In genomic region chr7:129768614-129769399, GRCh38 we compare ENCODE assay signal across 1 cellular context.
TF ChIP-seq lines count a peak whose summit lies in the region.

No MANE protein-coding gene starts in this region.

TF ChIP-seq in K562, 482 proteins besides CTCF, POLR2A, EP300 and RAD21 (continued from another document and continues in another):
- TF ChIP-seq MLLT1 (IDR thresholded peaks at IDR 0.05) = peak in 1 of 2 experiments; percentile 79; a peak in 2 of 4 replicates
- TF ChIP-seq POLR2H (tag; IDR thresholded peaks at IDR 0.05; ENCODE audit: low read depth) = no peak
- no peak for TF ChIP-seq ZNF707 (CRISPR knock-in tag; conservative IDR thresholded peaks at IDR 0.05)
- TF ChIP-seq ZNF24 (IDR thresholded peaks at IDR 0.05) = 0 out of 2 replicates have a peak, but pooled peaks have one; percentile 46
- TF ChIP-seq ESRRB (CRISPR knock-in tag; IDR thresholded peaks at IDR 0.05; ENCODE audit: borderline replicate concordance) = no peak
- TF ChIP-seq, protein P1, sequence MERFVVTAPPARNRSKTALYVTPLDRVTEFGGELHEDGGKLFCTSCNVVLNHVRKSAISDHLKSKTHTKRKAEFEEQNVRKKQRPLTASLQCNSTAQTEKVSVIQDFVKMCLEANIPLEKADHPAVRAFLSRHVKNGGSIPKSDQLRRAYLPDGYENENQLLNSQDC (CRISPR knock-in tag; IDR thresholded peaks at IDR 0.05) = 0 out of 2 replicates have a peak, but pooled peaks have one; percentile 1
- TF ChIP-seq ZC3H8 (IDR thresholded peaks at IDR 0.05) = no peak
- TF ChIP-seq IFI16 (CRISPR knock-in tag; IDR thresholded peaks at IDR 0.05) = no peak
- TF ChIP-seq COPS2 (conservative IDR thresholded peaks at IDR 0.05) = no peak
- TF ChIP-seq ZKSCAN8 (CRISPR knock-in tag; IDR thresholded peaks at IDR 0.05) = no peak
- TF ChIP-seq CHD1 (IDR thresholded peaks at IDR 0.05; ENCODE audit: low read length) = peak; percentile 70
- TF ChIP-seq, protein P2, sequence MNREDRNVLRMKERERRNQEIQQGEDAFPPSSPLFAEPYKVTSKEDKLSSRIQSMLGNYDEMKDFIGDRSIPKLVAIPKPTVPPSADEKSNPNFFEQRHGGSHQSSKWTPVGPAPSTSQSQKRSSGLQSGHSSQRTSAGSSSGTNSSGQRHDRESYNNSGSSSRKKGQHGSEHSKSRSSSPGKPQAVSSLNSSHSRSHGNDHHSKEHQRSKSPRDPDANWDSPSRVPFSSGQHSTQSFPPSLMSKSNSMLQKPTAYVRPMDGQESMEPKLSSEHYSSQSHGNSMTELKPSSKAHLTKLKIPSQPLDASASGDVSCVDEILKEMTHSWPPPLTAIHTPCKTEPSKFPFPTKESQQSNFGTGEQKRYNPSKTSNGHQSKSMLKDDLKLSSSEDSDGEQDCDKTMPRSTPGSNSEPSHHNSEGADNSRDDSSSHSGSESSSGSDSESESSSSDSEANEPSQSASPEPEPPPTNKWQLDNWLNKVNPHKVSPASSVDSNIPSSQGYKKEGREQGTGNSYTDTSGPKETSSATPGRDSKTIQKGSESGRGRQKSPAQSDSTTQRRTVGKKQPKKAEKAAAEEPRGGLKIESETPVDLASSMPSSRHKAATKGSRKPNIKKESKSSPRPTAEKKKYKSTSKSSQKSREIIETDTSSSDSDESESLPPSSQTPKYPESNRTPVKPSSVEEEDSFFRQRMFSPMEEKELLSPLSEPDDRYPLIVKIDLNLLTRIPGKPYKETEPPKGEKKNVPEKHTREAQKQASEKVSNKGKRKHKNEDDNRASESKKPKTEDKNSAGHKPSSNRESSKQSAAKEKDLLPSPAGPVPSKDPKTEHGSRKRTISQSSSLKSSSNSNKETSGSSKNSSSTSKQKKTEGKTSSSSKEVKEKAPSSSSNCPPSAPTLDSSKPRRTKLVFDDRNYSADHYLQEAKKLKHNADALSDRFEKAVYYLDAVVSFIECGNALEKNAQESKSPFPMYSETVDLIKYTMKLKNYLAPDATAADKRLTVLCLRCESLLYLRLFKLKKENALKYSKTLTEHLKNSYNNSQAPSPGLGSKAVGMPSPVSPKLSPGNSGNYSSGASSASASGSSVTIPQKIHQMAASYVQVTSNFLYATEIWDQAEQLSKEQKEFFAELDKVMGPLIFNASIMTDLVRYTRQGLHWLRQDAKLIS (CRISPR knock-in tag; IDR thresholded peaks at IDR 0.05) = no peak
- no peak for TF ChIP-seq E2F3 (CRISPR knock-in tag; IDR thresholded peaks at IDR 0.05)
- TF ChIP-seq POLR2G (IDR thresholded peaks at IDR 0.05; ENCODE audit: low read depth, low read length) = peak; percentile 75
- no peak for TF ChIP-seq RFX1 (IDR thresholded peaks at IDR 0.05)
- no peak for TF ChIP-seq NFYB (IDR thresholded peaks at IDR 0.05; ENCODE audit: extremely low read depth, insufficient read length)
- TF ChIP-seq MYBL2 (IDR thresholded peaks at IDR 0.05; ENCODE audit: low read depth) = no peak
- no peak for TF ChIP-seq MYBL2 (CRISPR knock-in tag; IDR thresholded peaks at IDR 0.05; ENCODE audit: borderline replicate concordance)
- TF ChIP-seq ZNF668 (CRISPR knock-in tag; IDR thresholded peaks at IDR 0.05) = no peak
- TF ChIP-seq CREB5 (CRISPR knock-in tag; IDR thresholded peaks at IDR 0.05) = no peak
- peak; percentile 92 for TF ChIP-seq TEAD4 (IDR thresholded peaks at IDR 0.05; ENCODE audit: low read length)
- no peak for TF ChIP-seq TEAD4 (CRISPR knock-in tag; IDR thresholded peaks at IDR 0.05; ENCODE audit: borderline replicate concordance)
- TF ChIP-seq HNRNPH1 (optimal IDR thresholded peaks at IDR 0.05; ENCODE audit: low read depth, low read length) = no peak
- no peak for TF ChIP-seq RHOXF2B (CRISPR knock-in tag; conservative IDR thresholded peaks at IDR 0.05)
- TF ChIP-seq, protein P3, sequence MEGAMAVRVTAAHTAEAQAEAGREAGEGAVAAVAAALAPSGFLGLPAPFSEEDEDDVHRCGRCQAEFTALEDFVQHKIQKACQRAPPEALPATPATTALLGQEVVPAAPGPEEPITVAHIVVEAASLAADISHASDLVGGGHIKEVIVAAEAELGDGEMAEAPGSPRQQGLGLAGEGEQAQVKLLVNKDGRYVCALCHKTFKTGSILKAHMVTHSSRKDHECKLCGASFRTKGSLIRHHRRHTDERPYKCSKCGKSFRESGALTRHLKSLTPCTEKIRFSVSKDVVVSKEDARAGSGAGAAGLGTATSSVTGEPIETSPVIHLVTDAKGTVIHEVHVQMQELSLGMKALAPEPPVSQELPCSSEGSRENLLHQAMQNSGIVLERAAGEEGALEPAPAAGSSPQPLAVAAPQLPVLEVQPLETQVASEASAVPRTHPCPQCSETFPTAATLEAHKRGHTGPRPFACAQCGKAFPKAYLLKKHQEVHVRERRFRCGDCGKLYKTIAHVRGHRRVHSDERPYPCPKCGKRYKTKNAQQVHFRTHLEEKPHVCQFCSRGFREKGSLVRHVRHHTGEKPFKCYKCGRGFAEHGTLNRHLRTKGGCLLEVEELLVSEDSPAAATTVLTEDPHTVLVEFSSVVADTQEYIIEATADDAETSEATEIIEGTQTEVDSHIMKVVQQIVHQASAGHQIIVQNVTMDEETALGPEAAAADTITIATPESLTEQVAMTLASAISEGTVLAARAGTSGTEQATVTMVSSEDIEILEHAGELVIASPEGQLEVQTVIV (CRISPR knock-in tag; IDR thresholded peaks at IDR 0.05; ENCODE audit: borderline replicate concordance) = no peak
- TF ChIP-seq NCOA2 (IDR thresholded peaks at IDR 0.05; ENCODE audit: partially characterized antibody in 2 of 2) = no peak
- peak; percentile 83; the same call in 1 of the 2 replicates for TF ChIP-seq HDGF (IDR thresholded peaks at IDR 0.05)
- TF ChIP-seq SPI1 (IDR thresholded peaks at IDR 0.05; ENCODE audit: borderline replicate concordance, low read depth, low read length) = 0 out of 2 replicates have a peak, but pooled peaks have one; percentile 9
- TF ChIP-seq GTF2B (IDR thresholded peaks at IDR 0.05; ENCODE audit: extremely low read depth, insufficient read length) = no peak
- no peak for TF ChIP-seq SAFB2 (IDR thresholded peaks at IDR 0.05; ENCODE audit: borderline replicate concordance, low read depth, low read length, severe bottlenecking)
- TF ChIP-seq ETV6 (IDR thresholded peaks at IDR 0.05; ENCODE audit: borderline replicate concordance in 1 of 2, low read depth in 2 of 2, low read length in 1 of 2) = no peak
- TF ChIP-seq ETV6 (CRISPR knock-in tag; IDR thresholded peaks at IDR 0.05; ENCODE audit: borderline replicate concordance) = no peak
- no peak for TF ChIP-seq ZNF699 (CRISPR knock-in tag; IDR thresholded peaks at IDR 0.05; ENCODE audit: insufficient replicate concordance)
- TF ChIP-seq NFRKB (IDR thresholded peaks at IDR 0.05; ENCODE audit: low read depth) = peak; percentile 82
- no peak for TF ChIP-seq DNMT1 (IDR thresholded peaks at IDR 0.05)
- peak; percentile 86 for TF ChIP-seq L3MBTL2 (IDR thresholded peaks at IDR 0.05)
- peak in 1 of 2 experiments; percentile 57; a peak in 3 of 4 replicates for TF ChIP-seq RCOR1 (IDR thresholded peaks at IDR 0.05; ENCODE audit: borderline replicate concordance in 1 of 2, low read depth in 2 of 2, low read length in 2 of 2)
- TF ChIP-seq, protein P4, sequence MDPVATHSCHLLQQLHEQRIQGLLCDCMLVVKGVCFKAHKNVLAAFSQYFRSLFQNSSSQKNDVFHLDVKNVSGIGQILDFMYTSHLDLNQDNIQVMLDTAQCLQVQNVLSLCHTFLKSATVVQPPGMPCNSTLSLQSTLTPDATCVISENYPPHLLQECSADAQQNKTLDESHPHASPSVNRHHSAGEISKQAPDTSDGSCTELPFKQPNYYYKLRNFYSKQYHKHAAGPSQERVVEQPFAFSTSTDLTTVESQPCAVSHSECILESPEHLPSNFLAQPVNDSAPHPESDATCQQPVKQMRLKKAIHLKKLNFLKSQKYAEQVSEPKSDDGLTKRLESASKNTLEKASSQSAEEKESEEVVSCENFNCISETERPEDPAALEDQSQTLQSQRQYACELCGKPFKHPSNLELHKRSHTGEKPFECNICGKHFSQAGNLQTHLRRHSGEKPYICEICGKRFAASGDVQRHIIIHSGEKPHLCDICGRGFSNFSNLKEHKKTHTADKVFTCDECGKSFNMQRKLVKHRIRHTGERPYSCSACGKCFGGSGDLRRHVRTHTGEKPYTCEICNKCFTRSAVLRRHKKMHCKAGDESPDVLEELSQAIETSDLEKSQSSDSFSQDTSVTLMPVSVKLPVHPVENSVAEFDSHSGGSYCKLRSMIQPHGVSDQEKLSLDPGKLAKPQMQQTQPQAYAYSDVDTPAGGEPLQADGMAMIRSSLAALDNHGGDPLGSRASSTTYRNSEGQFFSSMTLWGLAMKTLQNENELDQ (CRISPR knock-in tag; IDR thresholded peaks at IDR 0.05; ENCODE audit: borderline replicate concordance) = no peak
- TF ChIP-seq CBX8 (IDR thresholded peaks at IDR 0.05; ENCODE audit: borderline replicate concordance, extremely low read depth, low read depth, low read length, poor library complexity, severe bottlenecking) = no peak
- TF ChIP-seq RBFOX2 (IDR thresholded peaks at IDR 0.05; ENCODE audit: low read depth, low read length) = peak; percentile 77
- TF ChIP-seq ZBED1 (IDR thresholded peaks at IDR 0.05) = no peak
- TF ChIP-seq PML (IDR thresholded peaks at IDR 0.05; ENCODE audit: low read length) = peak; percentile 87
